Comparison of ENCODE assay signal across 2 cellular contexts in the genomic region with DNA sequence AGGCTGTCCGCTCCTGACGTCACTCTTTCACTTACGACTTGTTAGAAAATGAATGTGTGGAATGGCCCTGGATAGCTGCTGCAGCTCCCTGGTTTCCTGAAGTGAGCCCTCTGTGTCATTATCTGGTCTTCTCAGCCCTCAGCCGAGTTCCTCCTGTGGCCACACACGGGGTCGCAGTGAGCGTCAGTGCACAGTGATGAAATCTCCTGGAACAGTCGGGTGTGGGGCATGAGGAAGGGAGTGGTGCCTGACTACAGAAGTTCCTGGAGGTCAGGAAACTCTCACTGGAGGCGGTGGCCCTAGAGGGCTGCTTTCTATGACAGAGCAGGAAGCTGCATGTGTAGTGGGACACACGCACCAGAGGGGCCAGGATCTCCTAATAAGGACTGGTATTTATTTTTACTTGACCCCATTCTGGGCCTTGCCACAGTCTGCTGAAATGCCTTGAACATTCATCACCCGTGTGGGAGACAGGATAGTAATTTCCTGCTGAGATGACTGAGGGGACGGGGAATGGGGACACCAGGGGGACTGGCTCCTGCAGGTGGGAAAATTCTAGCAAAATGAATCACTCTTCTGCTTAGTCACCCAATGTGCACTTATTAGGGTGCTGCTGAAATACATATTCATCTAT.
TF ChIP-seq lines count a peak whose summit lies in the region.
"Not testable (repeated sequence)": the region's sequence is repeated elsewhere in the genome, so short reads cannot be mapped to it uniquely, and the experiment has no call there.

No MANE protein-coding gene starts in this region.

TF ChIP-seq in IMR-90, 13 proteins besides CTCF, POLR2A, EP300 and RAD21:
- TF ChIP-seq MXI1 (IDR thresholded peaks at IDR 0.05; ENCODE audit: borderline replicate concordance, low read depth, low read length) (0 out of 2 replicates have a peak, but pooled peaks have one; percentile 57), FOS (IDR thresholded peaks at IDR 0.05; ENCODE audit: low read depth, low read length) (peak; percentile 79), NFE2L2 (IDR thresholded peaks at IDR 0.05; ENCODE audit: low read depth, low read length) (peak; percentile 19; the same call in 1 of the 2 replicates), SMC3 (IDR thresholded peaks at IDR 0.05; ENCODE audit: low read depth, low read length) (peak; percentile 37; the same call in 1 of the 2 replicates), BHLHE40 (IDR thresholded peaks at IDR 0.05; ENCODE audit: low read depth, low read length) (peak; percentile 61), RCOR1 (IDR thresholded peaks at IDR 0.05; ENCODE audit: insufficient replicate concordance, low read length) (peak; percentile 8), MAZ (IDR thresholded peaks at IDR 0.05; ENCODE audit: borderline replicate concordance, low read depth, low read length) (peak; percentile 44; the same call in 1 of the 2 replicates), CEBPB (IDR thresholded peaks at IDR 0.05; ENCODE audit: low read depth, low read length) (peak; percentile 89)

TF ChIP-seq in K562, 482 proteins besides CTCF, POLR2A, EP300 and RAD21 (continues in another document):
- 0 out of 4 replicates have a peak, but pooled peaks of 1 of the 2 experiments have one; percentile 19 for TF ChIP-seq KDM1A (IDR thresholded peaks at IDR 0.05)
- TF ChIP-seq NR2C2 (CRISPR knock-in tag; IDR thresholded peaks at IDR 0.05): not testable (repeated sequence)
- TF ChIP-seq NR2C2 (tag; IDR thresholded peaks at IDR 0.05): peak; percentile 88
- peak; percentile 90; the same call in 1 of the 2 replicates for TF ChIP-seq ZNF175 (CRISPR knock-in tag; IDR thresholded peaks at IDR 0.05; ENCODE audit: low read depth)
- TF ChIP-seq FOSL1 (tag; conservative IDR thresholded peaks at IDR 0.05): peak; percentile 78
- TF ChIP-seq, protein P1, sequence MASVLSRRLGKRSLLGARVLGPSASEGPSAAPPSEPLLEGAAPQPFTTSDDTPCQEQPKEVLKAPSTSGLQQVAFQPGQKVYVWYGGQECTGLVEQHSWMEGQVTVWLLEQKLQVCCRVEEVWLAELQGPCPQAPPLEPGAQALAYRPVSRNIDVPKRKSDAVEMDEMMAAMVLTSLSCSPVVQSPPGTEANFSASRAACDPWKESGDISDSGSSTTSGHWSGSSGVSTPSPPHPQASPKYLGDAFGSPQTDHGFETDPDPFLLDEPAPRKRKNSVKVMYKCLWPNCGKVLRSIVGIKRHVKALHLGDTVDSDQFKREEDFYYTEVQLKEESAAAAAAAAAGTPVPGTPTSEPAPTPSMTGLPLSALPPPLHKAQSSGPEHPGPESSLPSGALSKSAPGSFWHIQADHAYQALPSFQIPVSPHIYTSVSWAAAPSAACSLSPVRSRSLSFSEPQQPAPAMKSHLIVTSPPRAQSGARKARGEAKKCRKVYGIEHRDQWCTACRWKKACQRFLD (CRISPR knock-in tag; IDR thresholded peaks at IDR 0.05): peak; percentile 72; the same call in 1 of the 2 replicates
- TF ChIP-seq HDAC1 (IDR thresholded peaks at IDR 0.05): peak in 1 of 2 experiments; percentile 73; a peak in 2 of 4 replicates
- peak; percentile 60; the same call in 1 of the 2 replicates for TF ChIP-seq ZBTB7A (IDR thresholded peaks at IDR 0.05; ENCODE audit: borderline replicate concordance, control insufficient read depth, low read depth, low read length)
- TF ChIP-seq CEBPB (tag; IDR thresholded peaks at IDR 0.05): peak; percentile 92
- peak; percentile 30; the same call in 1 of the 2 replicates for TF ChIP-seq NBN (IDR thresholded peaks at IDR 0.05; ENCODE audit: low read depth)
- TF ChIP-seq BHLHE40 (IDR thresholded peaks at IDR 0.05; ENCODE audit: low read length): peak; percentile 79
- TF ChIP-seq, protein P2, sequence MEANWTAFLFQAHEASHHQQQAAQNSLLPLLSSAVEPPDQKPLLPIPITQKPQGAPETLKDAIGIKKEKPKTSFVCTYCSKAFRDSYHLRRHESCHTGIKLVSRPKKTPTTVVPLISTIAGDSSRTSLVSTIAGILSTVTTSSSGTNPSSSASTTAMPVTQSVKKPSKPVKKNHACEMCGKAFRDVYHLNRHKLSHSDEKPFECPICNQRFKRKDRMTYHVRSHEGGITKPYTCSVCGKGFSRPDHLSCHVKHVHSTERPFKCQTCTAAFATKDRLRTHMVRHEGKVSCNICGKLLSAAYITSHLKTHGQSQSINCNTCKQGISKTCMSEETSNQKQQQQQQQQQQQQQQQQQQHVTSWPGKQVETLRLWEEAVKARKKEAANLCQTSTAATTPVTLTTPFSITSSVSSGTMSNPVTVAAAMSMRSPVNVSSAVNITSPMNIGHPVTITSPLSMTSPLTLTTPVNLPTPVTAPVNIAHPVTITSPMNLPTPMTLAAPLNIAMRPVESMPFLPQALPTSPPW (CRISPR knock-in tag; IDR thresholded peaks at IDR 0.05): peak; percentile 50; the same call in 1 of the 2 replicates
- TF ChIP-seq STAT5A (IDR thresholded peaks at IDR 0.05; ENCODE audit: borderline replicate concordance, low read length): peak; percentile 61
- peak; percentile 73 for TF ChIP-seq SMARCA4 (IDR thresholded peaks at IDR 0.05)
- TF ChIP-seq TAF1 (IDR thresholded peaks at IDR 0.05; ENCODE audit: control insufficient read depth, extremely low read depth, insufficient read depth, low read length, severe bottlenecking): peak; percentile 46
- peak; percentile 70; the same call in 1 of the 2 replicates for TF ChIP-seq ZNF644 (tag; IDR thresholded peaks at IDR 0.05; ENCODE audit: low read depth)
- 0 out of 2 replicates have a peak, but pooled peaks have one; percentile 50 for TF ChIP-seq MTA1 (IDR thresholded peaks at IDR 0.05; ENCODE audit: borderline replicate concordance)
- TF ChIP-seq, protein P3, sequence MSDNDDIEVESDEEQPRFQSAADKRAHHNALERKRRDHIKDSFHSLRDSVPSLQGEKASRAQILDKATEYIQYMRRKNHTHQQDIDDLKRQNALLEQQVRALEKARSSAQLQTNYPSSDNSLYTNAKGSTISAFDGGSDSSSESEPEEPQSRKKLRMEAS (CRISPR knock-in tag; IDR thresholded peaks at IDR 0.05): peak; percentile 72
- peak; percentile 50 to 83 for TF ChIP-seq TRIM24 (IDR thresholded peaks at IDR 0.05)
- TF ChIP-seq, protein P4, sequence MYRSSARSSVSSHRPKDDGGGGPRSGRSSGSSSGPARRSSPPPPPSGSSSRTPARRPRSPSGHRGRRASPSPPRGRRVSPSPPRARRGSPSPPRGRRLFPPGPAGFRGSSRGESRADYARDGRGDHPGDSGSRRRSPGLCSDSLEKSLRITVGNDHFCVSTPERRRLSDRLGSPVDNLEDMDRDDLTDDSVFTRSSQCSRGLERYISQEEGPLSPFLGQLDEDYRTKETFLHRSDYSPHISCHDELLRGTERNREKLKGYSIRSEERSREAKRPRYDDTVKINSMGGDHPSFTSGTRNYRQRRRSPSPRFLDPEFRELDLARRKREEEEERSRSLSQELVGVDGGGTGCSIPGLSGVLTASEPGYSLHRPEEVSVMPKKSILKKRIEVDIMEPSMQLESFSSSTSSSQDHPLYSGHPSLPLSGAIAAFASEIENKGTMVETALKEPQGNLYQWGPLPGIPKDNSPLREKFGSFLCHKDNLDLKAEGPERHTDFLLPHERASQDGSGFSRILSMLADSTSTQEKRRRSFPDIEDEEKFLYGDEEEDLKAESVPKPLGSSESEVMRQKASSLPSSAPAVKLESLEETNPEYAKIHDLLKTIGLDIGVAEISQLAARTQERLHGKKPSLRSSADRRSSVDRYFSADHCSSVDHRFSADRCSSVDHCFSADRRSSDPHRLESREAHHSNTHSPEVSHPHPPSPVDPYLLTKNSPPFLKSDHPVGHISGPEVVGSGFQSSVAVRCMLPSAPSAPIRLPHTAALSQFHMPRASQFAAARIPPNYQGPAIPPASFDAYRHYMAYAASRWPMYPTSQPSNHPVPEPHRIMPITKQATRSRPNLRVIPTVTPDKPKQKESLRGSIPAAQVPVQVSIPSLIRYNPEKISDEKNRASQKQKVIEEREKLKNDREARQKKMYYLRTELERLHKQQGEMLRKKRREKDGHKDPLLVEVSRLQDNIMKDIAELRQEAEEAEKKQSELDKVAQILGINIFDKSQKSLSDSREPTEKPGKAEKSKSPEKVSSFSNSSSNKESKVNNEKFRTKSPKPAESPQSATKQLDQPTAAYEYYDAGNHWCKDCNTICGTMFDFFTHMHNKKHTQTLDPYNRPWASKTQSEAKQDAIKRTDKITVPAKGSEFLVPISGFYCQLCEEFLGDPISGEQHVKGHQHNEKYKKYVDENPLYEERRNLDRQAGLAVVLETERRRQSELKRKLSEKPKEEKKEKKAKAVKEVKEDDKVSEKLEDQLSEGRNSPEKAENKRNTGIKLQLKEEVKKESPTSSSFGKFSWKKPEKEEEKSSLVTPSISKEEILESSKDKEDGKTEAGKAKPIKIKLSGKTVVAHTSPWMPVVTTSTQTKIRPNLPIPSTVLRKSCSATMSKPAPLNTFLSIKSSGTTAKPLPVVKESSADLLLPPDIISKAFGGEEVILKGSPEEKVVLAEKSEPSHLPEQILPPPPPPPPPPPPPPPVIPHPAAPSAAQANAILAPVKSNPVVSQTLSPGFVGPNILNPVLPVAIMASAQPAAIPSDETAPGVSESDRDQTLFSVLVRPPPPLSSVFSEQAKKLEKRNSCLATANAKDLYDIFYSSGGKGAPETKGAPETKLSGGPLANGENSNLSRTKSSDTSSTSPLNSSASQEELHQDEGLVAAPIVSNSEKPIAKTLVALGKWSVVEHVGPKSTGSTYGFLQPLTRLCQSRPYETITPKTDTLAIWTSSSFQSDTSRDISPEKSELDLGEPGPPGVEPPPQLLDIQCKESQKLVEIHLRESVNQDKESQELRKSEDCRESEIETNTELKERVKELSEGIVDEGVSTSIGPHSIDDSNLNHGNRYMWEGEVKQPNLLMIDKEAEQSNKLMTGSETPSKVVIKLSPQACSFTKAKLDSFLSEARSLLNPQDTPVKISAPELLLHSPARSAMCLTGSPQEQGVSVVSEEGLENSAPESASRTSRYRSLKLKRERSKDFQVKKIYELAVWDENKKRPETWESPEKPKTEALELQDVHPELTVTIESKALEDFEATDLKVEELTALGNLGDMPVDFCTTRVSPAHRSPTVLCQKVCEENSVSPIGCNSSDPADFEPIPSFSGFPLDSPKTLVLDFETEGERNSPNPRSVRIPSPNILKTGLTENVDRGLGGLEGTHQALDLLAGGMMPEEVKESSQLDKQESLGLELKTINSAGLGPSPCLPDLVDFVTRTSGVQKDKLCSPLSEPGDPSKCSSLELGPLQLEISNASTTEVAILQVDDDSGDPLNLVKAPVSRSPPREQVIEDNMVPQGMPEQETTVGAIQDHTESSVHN (IDR thresholded peaks at IDR 0.05; ENCODE audit: borderline replicate concordance in 1 of 2, low read depth in 1 of 2): peak in 1 of 2 experiments; percentile 64; a peak in 1 of 4 replicates
- TF ChIP-seq CBX3 (IDR thresholded peaks at IDR 0.05; ENCODE audit: borderline replicate concordance in 1 of 2, low read length in 2 of 2): peak in 1 of 2 experiments; percentile 46; a peak in 1 of 3 replicates
- peak; percentile 71; the same call in 1 of the 2 replicates for TF ChIP-seq SMAD4 (CRISPR knock-in tag; conservative IDR thresholded peaks at IDR 0.05)
- TF ChIP-seq, protein P5, sequence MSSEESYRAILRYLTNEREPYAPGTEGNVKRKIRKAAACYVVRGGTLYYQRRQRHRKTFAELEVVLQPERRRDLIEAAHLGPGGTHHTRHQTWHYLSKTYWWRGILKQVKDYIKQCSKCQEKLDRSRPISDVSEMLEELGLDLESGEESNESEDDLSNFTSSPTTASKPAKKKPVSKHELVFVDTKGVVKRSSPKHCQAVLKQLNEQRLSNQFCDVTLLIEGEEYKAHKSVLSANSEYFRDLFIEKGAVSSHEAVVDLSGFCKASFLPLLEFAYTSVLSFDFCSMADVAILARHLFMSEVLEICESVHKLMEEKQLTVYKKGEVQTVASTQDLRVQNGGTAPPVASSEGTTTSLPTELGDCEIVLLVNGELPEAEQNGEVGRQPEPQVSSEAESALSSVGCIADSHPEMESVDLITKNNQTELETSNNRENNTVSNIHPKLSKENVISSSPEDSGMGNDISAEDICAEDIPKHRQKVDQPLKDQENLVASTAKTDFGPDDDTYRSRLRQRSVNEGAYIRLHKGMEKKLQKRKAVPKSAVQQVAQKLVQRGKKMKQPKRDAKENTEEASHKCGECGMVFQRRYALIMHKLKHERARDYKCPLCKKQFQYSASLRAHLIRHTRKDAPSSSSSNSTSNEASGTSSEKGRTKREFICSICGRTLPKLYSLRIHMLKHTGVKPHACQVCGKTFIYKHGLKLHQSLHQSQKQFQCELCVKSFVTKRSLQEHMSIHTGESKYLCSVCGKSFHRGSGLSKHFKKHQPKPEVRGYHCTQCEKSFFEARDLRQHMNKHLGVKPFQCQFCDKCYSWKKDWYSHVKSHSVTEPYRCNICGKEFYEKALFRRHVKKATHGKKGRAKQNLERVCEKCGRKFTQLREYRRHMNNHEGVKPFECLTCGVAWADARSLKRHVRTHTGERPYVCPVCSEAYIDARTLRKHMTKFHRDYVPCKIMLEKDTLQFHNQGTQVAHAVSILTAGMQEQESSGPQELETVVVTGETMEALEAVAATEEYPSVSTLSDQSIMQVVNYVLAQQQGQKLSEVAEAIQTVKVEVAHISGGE (CRISPR knock-in tag; IDR thresholded peaks at IDR 0.05): peak in 1 of 3 experiments; percentile 44; a peak in 1 of 6 replicates
- peak; percentile 88 for TF ChIP-seq ARID1B (IDR thresholded peaks at IDR 0.05)
- peak; percentile 43; the same call in 1 of the 2 replicates for TF ChIP-seq ZBTB17 (CRISPR knock-in tag; IDR thresholded peaks at IDR 0.05)
- TF ChIP-seq SMARCE1 (IDR thresholded peaks at IDR 0.05): peak; percentile 63
- TF ChIP-seq DPF2 (IDR thresholded peaks at IDR 0.05): peak; percentile 65
- TF ChIP-seq ETV1 (tag; conservative IDR thresholded peaks at IDR 0.05; ENCODE audit: low read depth): peak; percentile 32; the same call in 1 of the 2 replicates
- TF ChIP-seq NEUROD1 (IDR thresholded peaks at IDR 0.05; ENCODE audit: borderline replicate concordance, low read depth, low read length, partially characterized antibody): peak; percentile 56
- TF ChIP-seq CREM (IDR thresholded peaks at IDR 0.05; ENCODE audit: low read depth): peak; percentile 91
- TF ChIP-seq KLF16 (IDR thresholded peaks at IDR 0.05): peak; percentile 27; the same call in 1 of the 2 replicates
- TF ChIP-seq RBBP5 (IDR thresholded peaks at IDR 0.05; ENCODE audit: borderline replicate concordance, insufficient read depth, low read length, poor library complexity, severe bottlenecking): peak; percentile 31
- TF ChIP-seq, protein P6, sequence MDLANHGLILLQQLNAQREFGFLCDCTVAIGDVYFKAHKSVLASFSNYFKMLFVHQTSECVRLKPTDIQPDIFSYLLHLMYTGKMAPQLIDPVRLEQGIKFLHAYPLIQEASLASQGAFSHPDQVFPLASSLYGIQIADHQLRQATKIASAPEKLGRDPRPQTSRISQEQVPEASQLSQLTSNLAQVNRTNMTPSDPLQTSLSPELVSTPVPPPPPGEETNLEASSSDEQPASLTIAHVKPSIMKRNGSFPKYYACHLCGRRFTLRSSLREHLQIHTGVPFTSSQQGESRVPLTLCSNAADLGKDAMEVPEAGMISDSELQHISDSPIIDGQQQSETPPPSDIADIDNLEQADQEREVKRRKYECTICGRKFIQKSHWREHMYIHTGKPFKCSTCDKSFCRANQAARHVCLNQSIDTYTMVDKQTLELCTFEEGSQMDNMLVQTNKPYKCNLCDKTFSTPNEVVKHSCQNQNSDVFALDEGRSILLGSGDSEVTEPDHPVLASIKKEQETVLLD (IDR thresholded peaks at IDR 0.05): peak; percentile 35; the same call in 1 of the 2 replicates
- TF ChIP-seq MEF2A (IDR thresholded peaks at IDR 0.05; ENCODE audit: control insufficient read depth, low read depth, low read length): peak; percentile 13; the same call in 1 of the 2 replicates
- TF ChIP-seq ZSCAN32 (CRISPR knock-in tag; IDR thresholded peaks at IDR 0.05): 0 out of 2 replicates have a peak, but pooled peaks have one; percentile 22
- TF ChIP-seq ZFP36 (IDR thresholded peaks at IDR 0.05; ENCODE audit: low read depth, low read length, partially characterized antibody): peak; percentile 20
- peak; percentile 39; the same call in 1 of the 2 replicates for TF ChIP-seq TRIM28 (IDR thresholded peaks at IDR 0.05)
- TF ChIP-seq TAL1 (IDR thresholded peaks at IDR 0.05): peak; percentile 63
